In genomic region chr3:194768586-194768985, GRCh38 we compare ENCODE assay signal across 8 cellular contexts.
DNase-seq lines count a peak whose midpoint lies in the region; ATAC-seq and TF ChIP-seq lines count a peak whose summit lies in the region.

No MANE protein-coding gene starts in this region.

- peaks cover 11% of the 10 kb centered on the region for H3K4me1 ChIP-seq in CD8-positive, alpha-beta T cell (ENCODE audit: insufficient read depth, low read length)
- H3K4me1 ChIP-seq in MM.1S (ENCODE audit: low read length) (peaks cover 5% of the 10 kb centered on the region; the same call in 1 of the 2 replicates), parathyroid adenoma (peaks cover 3% of the 10 kb centered on the region)
- peaks cover 5% of the 10 kb centered on the region for H3K4me1 ChIP-seq in effector memory CD4-positive, alpha-beta T cell (ENCODE audit: control insufficient read depth, insufficient read depth, low read length, poor library complexity, severe bottlenecking)

- H3K27ac ChIP-seq in CD8-positive, alpha-beta T cell (ENCODE audit: low read depth, low read length), result no peak overlapping the region
- H3K27ac ChIP-seq in MM.1S (ENCODE audit: low read length) (no peak overlapping the region), parathyroid adenoma (no peak overlapping the region)
- H3K27ac ChIP-seq in effector memory CD4-positive, alpha-beta T cell (ENCODE audit: insufficient read depth, low read length, poor library complexity, severe bottlenecking), result peak overlapping the region; percentile 59

- H3K4me2 ChIP-seq in MM.1S (ENCODE audit: low read depth, low read length), result peak overlapping the region; percentile 44
- H3K4me2 ChIP-seq in parathyroid adenoma (ENCODE audit: low read length), result peak overlapping the region; percentile 52

- no peaks in the 10 kb centered on the region for H3K9me2 ChIP-seq in MM.1S (replicated peaks; ENCODE audit: insufficient read depth, low read length)

- no peaks in the 10 kb centered on the region for H3K9me3 ChIP-seq in CD8-positive, alpha-beta T cell (ENCODE audit: low read length)
- no peaks in the 10 kb centered on the region for H3K9me3 ChIP-seq in MM.1S (replicated peaks; ENCODE audit: insufficient read depth, low read length)
- H3K9me3 ChIP-seq in effector memory CD4-positive, alpha-beta T cell (ENCODE audit: control insufficient read depth, low read length), result no peaks in the 10 kb centered on the region
- no peaks in the 10 kb centered on the region for H3K9me3 ChIP-seq in parathyroid adenoma (ENCODE audit: control insufficient read depth, low read length)

- no peaks in the 10 kb centered on the region for H3K27me3 ChIP-seq in CD8-positive, alpha-beta T cell (ENCODE audit: insufficient read depth, low read length)
- H3K27me3 ChIP-seq in MM.1S (replicated peaks; ENCODE audit: insufficient read depth, low read length) (no peaks in the 10 kb centered on the region), parathyroid adenoma (ENCODE audit: control insufficient read depth, insufficient read depth, low read length) (no peaks in the 10 kb centered on the region)
- no peaks in the 10 kb centered on the region for H3K27me3 ChIP-seq in effector memory CD4-positive, alpha-beta T cell (replicated peaks; ENCODE audit: control insufficient read depth, insufficient read depth, low read length, poor library complexity, severe bottlenecking)

- no peak for TF ChIP-seq CTCF in CD8-positive, alpha-beta T cell (IDR thresholded peaks at IDR 0.05)
- TF ChIP-seq CTCF in MM.1S (IDR thresholded peaks at IDR 0.05; ENCODE audit: low read length), result no peak
- TF ChIP-seq CTCF in parathyroid adenoma (IDR thresholded peaks at IDR 0.05), result no peak
- no peak for TF ChIP-seq CTCF in GM10248 (IDR thresholded peaks at IDR 0.05; ENCODE audit: control extremely low read depth, extremely low read depth, low read depth, missing control alignments)

- peaks cover 4% of the 10 kb centered on the region; the same call in 1 of the 2 replicates for H3F3A ChIP-seq in MM.1S (ENCODE audit: insufficient read depth, low read length)

- H3K9ac ChIP-seq in MM.1S (ENCODE audit: low read length) (no peak overlapping the region), parathyroid adenoma (no peak overlapping the region)

- POLR2A ChIA-PET in CD8-positive, alpha-beta T cell (lab: Charles Lee), result interaction anchor here (1.3 kb wide), 3 partner anchors 81 to 96 kb away, joined by 3 to 10 read pairs (median 4); partner anchors contain the start of gene LSG1
- POLR2A ChIA-PET in GM10248 (lab: Yijun Ruan, JAX), result interaction anchor here (0.6 to 1.0 kb wide), 2 partner anchors 82 to 444 kb away, joined by 3 to 6 read pairs; partner anchors contain the start of gene FAM43A

- no peaks in the 10 kb centered on the region for H4K20me1 ChIP-seq in MM.1S (ENCODE audit: insufficient read depth, low read length)

- H3K4me3 Mint-ChIP-seq in CD8-positive, alpha-beta T cell, result peak overlapping the region; percentile 84

- H3K36me3 ChIP-seq in CD8-positive, alpha-beta T cell (ENCODE audit: insufficient read depth, low read length), result no peaks in the 10 kb centered on the region
- H3K36me3 ChIP-seq in MM.1S (replicated peaks; ENCODE audit: insufficient read depth, low read length), result no peaks in the 10 kb centered on the region
- no peaks in the 10 kb centered on the region for H3K36me3 ChIP-seq in effector memory CD4-positive, alpha-beta T cell (ENCODE audit: control insufficient read depth, insufficient read depth, low read length)
- no peaks in the 10 kb centered on the region for H3K36me3 ChIP-seq in parathyroid adenoma (ENCODE audit: control insufficient read depth, insufficient read depth, low read length)

- H2AFZ ChIP-seq in MM.1S (ENCODE audit: low read length) (peak overlapping the region; percentile 68), parathyroid adenoma (peak overlapping the region; percentile 91)

- CTCF ChIA-PET in CD8-positive, alpha-beta T cell (lab: Charles Lee), result no interaction called here
- CTCF ChIA-PET in GM10248 (lab: Yijun Ruan, JAX), result interaction anchor here (0.7 to 1.3 kb wide), 2 partner anchors 12 to 96 kb away, joined by 3 to 4 read pairs; partner anchors contain the start of gene LSG1

- peaks cover 7% of the 10 kb centered on the region for H3K27me3 Mint-ChIP-seq in CD8-positive, alpha-beta T cell (ENCODE audit: low read depth)

- peak overlapping the region; percentile 92 for H3K27ac Mint-ChIP-seq in CD8-positive, alpha-beta T cell

- no peaks in the 10 kb centered on the region for H3K36me3 Mint-ChIP-seq in CD8-positive, alpha-beta T cell

- no peaks in the 10 kb centered on the region for H3K9me3 Mint-ChIP-seq in CD8-positive, alpha-beta T cell

- DNase-seq in CD8-positive, alpha-beta T cell, result peak in 1 of 7 experiments; percentile 53
- DNase-seq in MM.1S (no peak), T1000 (lab: John Stamatoyannopoulos, UW) (no peak), GM10248 (ENCODE audit: extremely low spot score) (no peak)
- DNase-seq in effector memory CD4-positive, alpha-beta T cell, result no peak

- no peaks in the 10 kb centered on the region for H3K79me2 ChIP-seq in MM.1S (ENCODE audit: low read length)
- H3K79me2 ChIP-seq in parathyroid adenoma, result no peaks in the 10 kb centered on the region

- ATAC-seq in CD8-positive, alpha-beta T cell, result no peak
- ATAC-seq in GM21825 (IDR thresholded peaks at IDR 0.05; ENCODE audit: unreplicated experiment) (no peak), GM21737 (IDR thresholded peaks at IDR 0.05; ENCODE audit: unreplicated experiment) (no peak)

- peaks cover 26% of the 10 kb centered on the region for H3K4me1 Mint-ChIP-seq in CD8-positive, alpha-beta T cell (ENCODE audit: low read depth)

- H3K4me3 ChIP-seq in CD8-positive, alpha-beta T cell (ENCODE audit: low read depth, low read length), result peak overlapping the region; percentile 11
- H3K4me3 ChIP-seq in MM.1S (ENCODE audit: low read length), result peak overlapping the region; percentile 5; the same call in 1 of the 2 replicates
- H3K4me3 ChIP-seq in effector memory CD4-positive, alpha-beta T cell (ENCODE audit: insufficient read depth, low read depth, low read length, poor library complexity, severe bottlenecking), result no peak overlapping the region
- no peak overlapping the region for H3K4me3 ChIP-seq in parathyroid adenoma (ENCODE audit: low read depth, low read length)

- intact Hi-C loops in CD8-positive, alpha-beta T cell (cut with DNase I, micrococcal nuclease), result loop anchor here (2.0 to 5.0 kb wide), 6 partner anchors 86 to 774 kb away; partner anchors contain the start of genes ATP13A3 (in 2 of the 2), PPP1R2 (in 2 of the 2) and ACAP2 (in 1 of the 2)

Comparison
In these comparisons a context has a peak if more than half of its experiments do, and no peak if none do; other contexts are left out.
1. H3K4me3 ChIP-seq: peak in CD8-positive, alpha-beta T cell (single experiment) and MM.1S (single experiment); none in effector memory CD4-positive, alpha-beta T cell (single experiment) and parathyroid adenoma (single experiment).